In the genomic region with DNA sequence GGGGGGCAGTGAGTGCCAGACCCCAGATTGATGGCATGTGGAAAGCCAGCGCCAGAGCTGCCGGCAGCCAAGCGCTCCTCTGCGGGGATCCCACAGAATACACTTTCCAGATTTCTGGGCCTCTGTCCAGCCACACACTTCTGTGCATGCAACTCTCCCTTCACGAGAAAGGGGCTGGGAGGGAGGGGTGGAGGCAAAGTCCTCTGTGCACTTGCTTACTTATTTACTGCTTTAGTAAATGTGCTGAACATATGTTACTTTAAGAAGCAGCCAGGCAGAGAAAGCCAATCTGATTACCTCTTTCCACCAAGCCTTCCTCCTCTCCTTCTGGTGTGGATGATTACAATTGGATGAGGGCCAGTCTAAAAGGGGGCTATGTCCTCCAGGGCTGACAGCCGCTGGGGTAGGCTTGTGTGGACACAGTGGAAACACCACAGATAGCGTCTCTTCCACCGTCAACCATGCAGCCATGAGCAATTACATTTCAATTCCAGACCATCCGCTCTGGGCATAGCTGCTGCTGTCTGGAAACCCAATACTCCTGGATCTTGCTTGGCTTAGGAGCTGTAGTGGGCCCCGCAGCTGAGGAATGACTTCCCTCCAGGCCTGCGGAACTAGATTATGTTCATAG, we compare ENCODE assay signal across 13 cellular contexts.
DNase-seq lines count a peak whose midpoint lies in the region; ATAC-seq, FAIRE-seq and TF ChIP-seq lines count a peak whose summit lies in the region.
"Had no signal": no experiment of that assay in that cellular context is flagged by ENCODE, and none has a peak within 500 bp of the region (broad histone marks: within the 10 kb centered on the region; RNA-seq: fewer than 3 reads in every experiment).

No MANE protein-coding gene starts in this region.

- TF ChIP-seq POLR2A in stomach (IDR thresholded peaks at IDR 0.05), result no peak

- H3K4me1 ChIP-seq in GM23338 (ENCODE audit: insufficient read depth) (no peaks in the 10 kb centered on the region), astrocyte (ENCODE audit: insufficient read depth, low read length) (no peaks in the 10 kb centered on the region), hepatocyte (ENCODE audit: insufficient read depth) (peaks cover 12% of the 10 kb centered on the region), stomach (peaks cover 0 to 23% (median 11%) of the 10 kb centered on the region in 4 donors)

- 60% methylated on average over 11 of the region's 11 CpGs for WGBS in hepatocyte (ENCODE audit: low lambda C conversion rate, missing lambda C conversion rate)
- 37 to 52% (median 44%) methylated on average over 11 of the region's 11 CpGs for WGBS in stomach, 5 donors

- intact Hi-C loops in stomach (cut with DNase I; ENCODE audit: low total_unique reads), result no loop called here

- TF ChIP-seq EP300 in stomach (IDR thresholded peaks at IDR 0.05), result no peak

- no peaks in the 10 kb centered on the region for H3K4me1 Mint-ChIP-seq in GM23338
- H3K4me1 Mint-ChIP-seq in astrocyte (ENCODE audit: low read depth, unreplicated experiment), result peaks cover 7% of the 10 kb centered on the region
- no peaks in the 10 kb centered on the region for H3K4me1 Mint-ChIP-seq in stimulated activated naive B cell treated with anti-CD40 and anti-IgM and Interleukin-4, amounts not matched to agents 10 μg/mL and 1 μg/mL and 100 μg/mL, for 72 hours
- H3K4me1 Mint-ChIP-seq: activated naive CD4-positive, alpha-beta T cell treated with anti-CD3 and anti-CD28 coated beads, Interleukin-2, amount 50 U/mL, for 24 hours; CD4-positive, CD25-positive, alpha-beta regulatory T cell had no signal

- no peak overlapping the region for H3K9ac ChIP-seq in astrocyte (ENCODE audit: low read length)

- H3K27ac ChIP-seq in GM23338 (ENCODE audit: low read depth) (no peak overlapping the region), astrocyte (ENCODE audit: low read depth, low read length) (no peak overlapping the region), hepatocyte (no peak overlapping the region), stomach (peak overlapping the region in 2 of 5 donors; percentile 4 to 71)

- no peaks in the 10 kb centered on the region for H3F3A ChIP-seq in GM23338 (replicated peaks; ENCODE audit: low read depth)

- H3K27ac Mint-ChIP-seq in GM23338, result peak overlapping the region; percentile 41; the same call in 1 of the 2 replicates
- no peak overlapping the region for H3K27ac Mint-ChIP-seq in astrocyte (ENCODE audit: unreplicated experiment)
- H3K27ac Mint-ChIP-seq in stimulated activated naive B cell treated with anti-CD40 and anti-IgM and Interleukin-4, amounts not matched to agents 10 μg/mL and 1 μg/mL and 100 μg/mL, for 72 hours, result no peak overlapping the region
- H3K27ac Mint-ChIP-seq: activated naive CD4-positive, alpha-beta T cell treated with anti-CD3 and anti-CD28 coated beads, Interleukin-2, amount 50 U/mL, for 24 hours; CD4-positive, CD25-positive, alpha-beta regulatory T cell had no signal

- H4K20me1 ChIP-seq in GM23338 (replicated peaks; ENCODE audit: insufficient read depth), result no peaks in the 10 kb centered on the region
- no peaks in the 10 kb centered on the region for H4K20me1 ChIP-seq in astrocyte (ENCODE audit: insufficient read depth, low read length)
- no peaks in the 10 kb centered on the region for H4K20me1 ChIP-seq in hepatocyte (ENCODE audit: insufficient read depth, poor library complexity, severe bottlenecking)

- H2AFZ ChIP-seq in GM23338 (peak overlapping the region; percentile 2; the same call in 1 of the 2 replicates), astrocyte (ENCODE audit: low read depth, low read length) (peak overlapping the region; percentile 35), hepatocyte (no peak overlapping the region)

- H3K4me3 Mint-ChIP-seq in GM23338 (no peak overlapping the region), astrocyte (ENCODE audit: unreplicated experiment) (no peak overlapping the region)
- H3K4me3 Mint-ChIP-seq in stimulated activated naive B cell treated with anti-CD40 and anti-IgM and Interleukin-4, amounts not matched to agents 10 μg/mL and 1 μg/mL and 100 μg/mL, for 72 hours, result no peak overlapping the region
- H3K4me3 Mint-ChIP-seq: activated naive CD4-positive, alpha-beta T cell treated with anti-CD3 and anti-CD28 coated beads, Interleukin-2, amount 50 U/mL, for 24 hours; CD4-positive, CD25-positive, alpha-beta regulatory T cell had no signal

- no peaks in the 10 kb centered on the region for H3K9me3 ChIP-seq in astrocyte (ENCODE audit: insufficient read depth, low read depth, low read length)
- no peaks in the 10 kb centered on the region for H3K9me3 ChIP-seq in hepatocyte (ENCODE audit: low read depth)
- H3K9me3 ChIP-seq in stomach, result no peaks in the 10 kb centered on the region
- H3K9me3 ChIP-seq: thoracic aorta had no signal

- TF ChIP-seq CTCF in GM23338 (conservative IDR thresholded peaks at IDR 0.05; ENCODE audit: low read depth in 2 of 2), result no peak
- no peak for TF ChIP-seq CTCF in astrocyte (IDR thresholded peaks at IDR 0.05; ENCODE audit: insufficient read depth, low read depth, low read length)
- TF ChIP-seq CTCF in hepatocyte (IDR thresholded peaks at IDR 0.05; ENCODE audit: poor library complexity), result no peak
- no peak for TF ChIP-seq CTCF in stomach (IDR thresholded peaks at IDR 0.05)

- ATAC-seq in GM23338, result no peak
- ATAC-seq in stimulated activated naive B cell treated with anti-CD40 and anti-IgM and Interleukin-4, amounts not matched to agents 10 μg/mL and 1 μg/mL and 100 μg/mL, for 72 hours (replicated peaks), result no peak
- no peak for ATAC-seq in HG03439 (IDR thresholded peaks at IDR 0.05; ENCODE audit: unreplicated experiment)

- H3K36me3 ChIP-seq in GM23338 (ENCODE audit: insufficient read depth) (no peaks in the 10 kb centered on the region), astrocyte (ENCODE audit: insufficient read depth, low read length) (no peaks in the 10 kb centered on the region), hepatocyte (replicated peaks; ENCODE audit: insufficient read depth, low read depth) (no peaks in the 10 kb centered on the region), stomach (no peaks in the 10 kb centered on the region)
- H3K36me3 ChIP-seq: thoracic aorta had no signal

- H3K4me2 ChIP-seq in GM23338, result no peak overlapping the region
- H3K4me2 ChIP-seq in astrocyte (ENCODE audit: low read length), result no peak overlapping the region
- H3K4me2 ChIP-seq in hepatocyte, result peak overlapping the region; percentile 57

- no peaks in the 10 kb centered on the region for H3K79me2 ChIP-seq in GM23338 (replicated peaks; ENCODE audit: insufficient read depth)
- H3K79me2 ChIP-seq in astrocyte (ENCODE audit: insufficient read depth, low read length), result no peaks in the 10 kb centered on the region
- H3K79me2 ChIP-seq in hepatocyte, result no peaks in the 10 kb centered on the region

- H3K9me2 ChIP-seq in GM23338 (ENCODE audit: insufficient read depth) (no peaks in the 10 kb centered on the region), hepatocyte (replicated peaks; ENCODE audit: insufficient read depth) (no peaks in the 10 kb centered on the region)

- H3K36me3 Mint-ChIP-seq in GM23338 (ENCODE audit: low read depth), result no peaks in the 10 kb centered on the region
- no peaks in the 10 kb centered on the region for H3K36me3 Mint-ChIP-seq in astrocyte (ENCODE audit: low read depth, unreplicated experiment)
- H3K36me3 Mint-ChIP-seq in stimulated activated naive B cell treated with anti-CD40 and anti-IgM and Interleukin-4, amounts not matched to agents 10 μg/mL and 1 μg/mL and 100 μg/mL, for 72 hours, result no peaks in the 10 kb centered on the region
- H3K36me3 Mint-ChIP-seq: activated naive CD4-positive, alpha-beta T cell treated with anti-CD3 and anti-CD28 coated beads, Interleukin-2, amount 50 U/mL, for 24 hours; CD4-positive, CD25-positive, alpha-beta regulatory T cell had no signal

- no peak for FAIRE-seq in astrocyte (lab: Jason Lieb, UNC)

- no peak for DNase-seq in GM23338 (ENCODE audit: low spot score)
- no peak for DNase-seq in astrocyte (ENCODE audit: low read depth)
- peak; percentile 47 for DNase-seq in hepatocyte (ENCODE audit: low spot score)
- peak; percentile 33 for DNase-seq in retina
- no peak for DNase-seq in stimulated activated naive B cell treated with anti-CD40 and anti-IgM and Interleukin-4, amounts not matched to agents 10 μg/mL and 1 μg/mL and 100 μg/mL, for 72 hours
- no peak for DNase-seq in EL
- no peak for DNase-seq in stomach
- DNase-seq: CD4-positive, CD25-positive, alpha-beta regulatory T cell; NCI-H748 treated with DMSO at 0.1 percent for 48 hours; occipital lobe had no signal

- no peak overlapping the region for H3K4me3 ChIP-seq in GM23338
- no peak overlapping the region for H3K4me3 ChIP-seq in astrocyte (ENCODE audit: insufficient read depth, low read depth, low read length)
- H3K4me3 ChIP-seq in hepatocyte, result no peak overlapping the region
- H3K4me3 ChIP-seq in stomach, result no peak overlapping the region
- H3K4me3 ChIP-seq: thoracic aorta had no signal

- no peaks in the 10 kb centered on the region; the same call in 2 of the 3 replicates for H3K9me3 Mint-ChIP-seq in GM23338
- H3K9me3 Mint-ChIP-seq in astrocyte (ENCODE audit: unreplicated experiment), result no peaks in the 10 kb centered on the region
- H3K9me3 Mint-ChIP-seq in stimulated activated naive B cell treated with anti-CD40 and anti-IgM and Interleukin-4, amounts not matched to agents 10 μg/mL and 1 μg/mL and 100 μg/mL, for 72 hours, result no peaks in the 10 kb centered on the region

- no peaks in the 10 kb centered on the region for H3K27me3 ChIP-seq in GM23338 (ENCODE audit: insufficient read depth)
- no peaks in the 10 kb centered on the region for H3K27me3 ChIP-seq in astrocyte (ENCODE audit: insufficient read depth, low read length)
- H3K27me3 ChIP-seq in hepatocyte, result no peaks in the 10 kb centered on the region
- H3K27me3 ChIP-seq in stomach, result no peaks in the 10 kb centered on the region

- H3K27me3 Mint-ChIP-seq in GM23338 (ENCODE audit: insufficient read depth, low read depth, poor library complexity) (no peaks in the 10 kb centered on the region), astrocyte (ENCODE audit: low read depth, unreplicated experiment) (no peaks in the 10 kb centered on the region)
- peaks cover 0 to 4% of the 10 kb centered on the region in 2 donors for H3K27me3 Mint-ChIP-seq in stimulated activated naive B cell treated with anti-CD40 and anti-IgM and Interleukin-4, amounts not matched to agents 10 μg/mL and 1 μg/mL and 100 μg/mL, for 72 hours
- H3K27me3 Mint-ChIP-seq: activated naive CD4-positive, alpha-beta T cell treated with anti-CD3 and anti-CD28 coated beads, Interleukin-2, amount 50 U/mL, for 24 hours; CD4-positive, CD25-positive, alpha-beta regulatory T cell had no signal

TF ChIP-seq in GM23338, 12 proteins besides CTCF, POLR2A, EP300 and RAD21:
- TF ChIP-seq NANOG (IDR thresholded peaks at IDR 0.05; ENCODE audit: borderline replicate concordance), result no peak
- TF ChIP-seq JUNB (IDR thresholded peaks at IDR 0.05; ENCODE audit: unreplicated experiment), result no peak
- no peak for TF ChIP-seq POLR2AphosphoS5 (IDR thresholded peaks at IDR 0.05; ENCODE audit: low read depth)
- no peak for TF ChIP-seq EZH2 (IDR thresholded peaks at IDR 0.05; ENCODE audit: low read depth, unreplicated experiment)

Comparison
In these comparisons a context has a peak if more than half of its experiments do, and no peak if none do; other contexts are left out.
1. DNase-seq: peak in hepatocyte (single experiment) and retina (single experiment); none in GM23338 (single experiment), astrocyte (single experiment), stimulated activated naive B cell treated with anti-CD40 and anti-IgM and Interleukin-4, amounts not matched to agents 10 μg/mL and 1 μg/mL and 100 μg/mL, for 72 hours (single experiment), EL (single experiment) and stomach (single experiment).